1 cellular context compared by ENCODE assay signal in the genomic region with DNA sequence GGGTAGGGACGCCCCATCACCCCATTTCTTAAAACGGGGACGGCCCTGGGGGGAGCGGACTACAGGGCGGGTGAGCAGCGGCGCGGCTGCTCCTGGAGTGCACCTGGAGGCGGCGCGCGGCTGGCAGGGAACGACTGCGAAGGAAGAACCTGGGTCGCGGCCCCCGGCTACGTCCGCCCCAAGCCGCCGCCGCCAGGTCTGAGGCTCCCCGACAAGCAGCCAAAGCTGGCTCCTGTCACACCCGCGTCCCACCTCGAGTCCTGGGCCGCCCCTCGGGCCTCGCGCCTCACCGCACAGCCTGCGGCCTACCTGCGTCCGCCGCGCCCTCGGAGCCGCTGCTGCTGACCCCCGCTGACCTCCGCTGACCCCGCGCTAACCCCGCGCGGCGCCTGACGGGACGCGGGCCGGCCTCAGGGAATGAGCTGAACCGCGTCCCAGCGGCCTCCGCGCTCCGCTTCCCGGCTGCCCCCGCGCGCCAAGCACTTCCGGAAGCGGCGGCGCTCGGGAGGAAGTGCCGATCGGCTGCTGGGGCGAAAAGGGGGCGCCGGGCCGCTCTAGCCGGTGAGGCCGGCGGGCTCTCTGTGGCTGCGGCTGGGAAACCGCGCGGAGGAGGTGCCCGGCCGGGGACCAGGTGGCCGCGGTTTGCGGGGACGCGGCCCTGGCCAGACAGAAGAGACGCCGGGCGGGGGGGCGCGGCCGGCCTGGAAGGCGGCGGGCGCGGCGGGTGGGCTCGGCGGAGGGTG.
A peak's percentile ranks its signal among the peaks of the same experiment; 100 is the strongest.
TF ChIP-seq lines count a peak whose summit lies in the region.

A gene with protein sequence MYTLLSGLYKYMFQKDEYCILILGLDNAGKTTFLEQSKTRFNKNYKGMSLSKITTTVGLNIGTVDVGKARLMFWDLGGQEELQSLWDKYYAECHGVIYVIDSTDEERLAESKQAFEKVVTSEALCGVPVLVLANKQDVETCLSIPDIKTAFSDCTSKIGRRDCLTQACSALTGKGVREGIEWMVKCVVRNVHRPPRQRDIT (minus strand): TSS at position 419 of the 743 bp plus-strand sequence. CDS start 885 bp downstream, outside the sequence.
A gene with protein sequence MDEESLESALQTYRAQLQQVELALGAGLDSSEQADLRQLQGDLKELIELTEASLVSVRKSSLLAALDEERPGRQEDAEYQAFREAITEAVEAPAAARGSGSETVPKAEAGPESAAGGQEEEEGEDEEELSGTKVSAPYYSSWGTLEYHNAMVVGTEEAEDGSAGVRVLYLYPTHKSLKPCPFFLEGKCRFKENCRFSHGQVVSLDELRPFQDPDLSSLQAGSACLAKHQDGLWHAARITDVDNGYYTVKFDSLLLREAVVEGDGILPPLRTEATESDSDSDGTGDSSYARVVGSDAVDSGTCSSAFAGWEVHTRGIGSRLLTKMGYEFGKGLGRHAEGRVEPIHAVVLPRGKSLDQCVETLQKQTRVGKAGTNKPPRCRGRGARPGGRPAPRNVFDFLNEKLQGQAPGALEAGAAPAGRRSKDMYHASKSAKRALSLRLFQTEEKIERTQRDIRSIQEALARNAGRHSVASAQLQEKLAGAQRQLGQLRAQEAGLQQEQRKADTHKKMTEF (plus strand): TSS at position 482 of the 743 bp plus-strand sequence. CDS start 542 bp downstream, outside the sequence.

TF ChIP-seq in K562, 482 proteins besides CTCF, POLR2A, EP300 and RAD21 (continued from another document and continues in another):
- TF ChIP-seq, protein P1, sequence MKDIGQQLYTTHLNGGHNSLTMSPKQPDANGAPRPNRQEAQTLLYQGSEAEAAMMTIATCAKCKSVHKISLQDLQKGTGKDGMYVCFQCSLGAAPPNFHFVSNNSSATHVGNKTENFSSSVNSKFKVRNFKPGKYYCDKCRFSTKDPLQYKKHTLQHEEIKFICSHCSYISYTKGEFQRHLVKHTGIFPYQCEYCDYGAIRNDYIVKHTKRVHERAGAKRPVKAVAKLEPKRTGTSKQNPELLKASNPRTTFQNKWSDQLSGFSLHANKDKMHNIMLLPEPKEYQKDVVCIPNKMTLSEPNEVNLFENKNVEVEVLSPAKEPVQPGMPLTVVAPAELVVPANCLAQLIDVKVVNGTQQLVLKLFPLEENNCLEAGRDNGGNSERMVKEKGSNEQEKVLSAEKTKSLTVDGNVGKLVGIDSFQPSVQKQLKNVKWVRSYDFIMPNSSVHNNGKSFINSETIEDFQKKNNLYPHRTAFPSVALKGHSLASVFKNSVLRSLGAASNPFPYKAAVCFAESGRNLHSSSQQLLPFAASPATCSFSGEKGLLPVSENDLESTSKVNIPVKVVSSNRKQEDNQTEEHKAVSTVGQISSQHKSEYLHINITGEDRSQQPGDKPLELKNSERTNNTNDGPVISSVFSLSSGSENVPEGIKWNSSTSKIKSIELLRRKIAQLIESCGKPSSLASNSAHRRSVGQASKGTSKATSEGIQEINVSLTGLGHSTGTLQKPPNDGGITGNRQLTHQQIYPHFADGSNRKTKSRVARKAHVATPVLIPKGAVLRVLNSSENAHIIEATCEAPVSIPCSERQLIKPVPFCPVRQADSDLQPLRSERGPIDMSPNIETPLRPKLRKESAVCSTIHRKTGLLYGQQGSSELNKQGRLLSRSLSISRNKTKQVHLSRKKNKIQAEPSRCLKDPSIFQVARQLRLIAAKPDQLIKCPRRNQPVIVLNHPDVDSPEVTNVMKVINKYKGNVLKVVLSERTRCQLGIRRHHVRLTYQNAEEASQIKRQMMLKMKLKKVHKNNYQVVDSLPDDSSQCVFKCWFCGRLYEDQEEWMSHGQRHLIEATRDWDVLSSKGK (CRISPR knock-in tag; IDR thresholded peaks at IDR 0.05), result no peak
- TF ChIP-seq ZNF3 (CRISPR knock-in tag; IDR thresholded peaks at IDR 0.05), result no peak
- TF ChIP-seq BACH1 (tag; IDR thresholded peaks at IDR 0.05), result no peak; the same call in 1 of the 2 replicates
- TF ChIP-seq, protein P2, sequence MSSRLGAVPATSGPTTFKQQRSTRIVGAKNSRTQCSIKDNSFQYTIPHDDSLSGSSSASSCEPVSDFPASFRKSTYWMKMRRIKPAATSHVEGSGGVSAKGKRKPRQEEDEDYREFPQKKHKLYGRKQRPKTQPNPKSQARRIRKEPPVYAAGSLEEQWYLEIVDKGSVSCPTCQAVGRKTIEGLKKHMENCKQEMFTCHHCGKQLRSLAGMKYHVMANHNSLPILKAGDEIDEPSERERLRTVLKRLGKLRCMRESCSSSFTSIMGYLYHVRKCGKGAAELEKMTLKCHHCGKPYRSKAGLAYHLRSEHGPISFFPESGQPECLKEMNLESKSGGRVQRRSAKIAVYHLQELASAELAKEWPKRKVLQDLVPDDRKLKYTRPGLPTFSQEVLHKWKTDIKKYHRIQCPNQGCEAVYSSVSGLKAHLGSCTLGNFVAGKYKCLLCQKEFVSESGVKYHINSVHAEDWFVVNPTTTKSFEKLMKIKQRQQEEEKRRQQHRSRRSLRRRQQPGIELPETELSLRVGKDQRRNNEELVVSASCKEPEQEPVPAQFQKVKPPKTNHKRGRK (tag; IDR thresholded peaks at IDR 0.05), result no peak
- no peak for TF ChIP-seq ZFP36 (IDR thresholded peaks at IDR 0.05; ENCODE audit: low read depth, low read length, partially characterized antibody)
- no peak for TF ChIP-seq ZNF232 (CRISPR knock-in tag; IDR thresholded peaks at IDR 0.05)
- TF ChIP-seq ADNP (tag; IDR thresholded peaks at IDR 0.05), result no peak
- TF ChIP-seq TOE1 (IDR thresholded peaks at IDR 0.05; ENCODE audit: borderline replicate concordance), result no peak
- TF ChIP-seq TOE1 (CRISPR knock-in tag; IDR thresholded peaks at IDR 0.05; ENCODE audit: borderline replicate concordance, low read depth), result no peak
- no peak for TF ChIP-seq ZNF444 (CRISPR knock-in tag; IDR thresholded peaks at IDR 0.05)
- TF ChIP-seq ZNF445 (CRISPR knock-in tag; IDR thresholded peaks at IDR 0.05; ENCODE audit: low read depth), result no peak
- no peak for TF ChIP-seq SMARCA5 (IDR thresholded peaks at IDR 0.05)
- TF ChIP-seq SRF (CRISPR knock-in tag; IDR thresholded peaks at IDR 0.05), result peak in 1 of 2 experiments; percentile 39; a peak in 1 of 4 replicates
- TF ChIP-seq MTF1 (CRISPR knock-in tag; IDR thresholded peaks at IDR 0.05; ENCODE audit: borderline replicate concordance), result no peak
- no peak for TF ChIP-seq TEAD4 (IDR thresholded peaks at IDR 0.05; ENCODE audit: low read length)
- no peak; the same call in 1 of the 2 replicates for TF ChIP-seq TEAD4 (CRISPR knock-in tag; IDR thresholded peaks at IDR 0.05; ENCODE audit: borderline replicate concordance)
- TF ChIP-seq, protein P3, sequence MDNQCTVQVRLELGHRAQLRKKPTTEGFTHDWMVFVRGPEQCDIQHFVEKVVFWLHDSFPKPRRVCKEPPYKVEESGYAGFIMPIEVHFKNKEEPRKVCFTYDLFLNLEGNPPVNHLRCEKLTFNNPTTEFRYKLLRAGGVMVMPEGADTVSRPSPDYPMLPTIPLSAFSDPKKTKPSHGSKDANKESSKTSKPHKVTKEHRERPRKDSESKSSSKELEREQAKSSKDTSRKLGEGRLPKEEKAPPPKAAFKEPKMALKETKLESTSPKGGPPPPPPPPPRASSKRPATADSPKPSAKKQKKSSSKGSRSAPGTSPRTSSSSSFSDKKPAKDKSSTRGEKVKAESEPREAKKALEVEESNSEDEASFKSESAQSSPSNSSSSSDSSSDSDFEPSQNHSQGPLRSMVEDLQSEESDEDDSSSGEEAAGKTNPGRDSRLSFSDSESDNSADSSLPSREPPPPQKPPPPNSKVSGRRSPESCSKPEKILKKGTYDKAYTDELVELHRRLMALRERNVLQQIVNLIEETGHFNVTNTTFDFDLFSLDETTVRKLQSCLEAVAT (IDR thresholded peaks at IDR 0.05), result no peak
- TF ChIP-seq ZNF146 (CRISPR knock-in tag; IDR thresholded peaks at IDR 0.05; ENCODE audit: unreplicated experiment), result no peak
- TF ChIP-seq PCBP2 (IDR thresholded peaks at IDR 0.05; ENCODE audit: low read depth, low read length, poor library complexity, severe bottlenecking), result no peak
- no peak for TF ChIP-seq NFYB (IDR thresholded peaks at IDR 0.05; ENCODE audit: extremely low read depth, insufficient read length)
- no peak for TF ChIP-seq ARID1B (IDR thresholded peaks at IDR 0.05)
- peak; percentile 29; the same call in 1 of the 2 replicates for TF ChIP-seq RNF2 (IDR thresholded peaks at IDR 0.05)
- no peak for TF ChIP-seq ZNF57 (CRISPR knock-in tag; IDR thresholded peaks at IDR 0.05)
- TF ChIP-seq ZC3H4 (CRISPR knock-in tag; IDR thresholded peaks at IDR 0.05; ENCODE audit: borderline replicate concordance), result no peak
- TF ChIP-seq LEF1 (IDR thresholded peaks at IDR 0.05), result no peak
- TF ChIP-seq, protein P4, sequence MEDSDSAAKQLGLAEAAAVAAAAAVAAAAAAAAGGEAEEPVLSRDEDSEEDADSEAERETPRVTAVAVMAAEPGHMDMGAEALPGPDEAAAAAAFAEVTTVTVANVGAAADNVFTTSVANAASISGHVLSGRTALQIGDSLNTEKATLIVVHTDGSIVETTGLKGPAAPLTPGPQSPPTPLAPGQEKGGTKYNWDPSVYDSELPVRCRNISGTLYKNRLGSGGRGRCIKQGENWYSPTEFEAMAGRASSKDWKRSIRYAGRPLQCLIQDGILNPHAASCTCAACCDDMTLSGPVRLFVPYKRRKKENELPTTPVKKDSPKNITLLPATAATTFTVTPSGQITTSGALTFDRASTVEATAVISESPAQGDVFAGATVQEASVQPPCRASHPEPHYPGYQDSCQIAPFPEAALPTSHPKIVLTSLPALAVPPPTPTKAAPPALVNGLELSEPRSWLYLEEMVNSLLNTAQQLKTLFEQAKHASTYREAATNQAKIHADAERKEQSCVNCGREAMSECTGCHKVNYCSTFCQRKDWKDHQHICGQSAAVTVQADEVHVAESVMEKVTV (CRISPR knock-in tag; IDR thresholded peaks at IDR 0.05), result no peak
- TF ChIP-seq SMARCE1 (IDR thresholded peaks at IDR 0.05), result no peak
- peak; percentile 99; the same call in 1 of the 2 replicates for TF ChIP-seq RBM34 (IDR thresholded peaks at IDR 0.05; ENCODE audit: borderline replicate concordance, insufficient read depth, low read length)
- TF ChIP-seq, protein P5, sequence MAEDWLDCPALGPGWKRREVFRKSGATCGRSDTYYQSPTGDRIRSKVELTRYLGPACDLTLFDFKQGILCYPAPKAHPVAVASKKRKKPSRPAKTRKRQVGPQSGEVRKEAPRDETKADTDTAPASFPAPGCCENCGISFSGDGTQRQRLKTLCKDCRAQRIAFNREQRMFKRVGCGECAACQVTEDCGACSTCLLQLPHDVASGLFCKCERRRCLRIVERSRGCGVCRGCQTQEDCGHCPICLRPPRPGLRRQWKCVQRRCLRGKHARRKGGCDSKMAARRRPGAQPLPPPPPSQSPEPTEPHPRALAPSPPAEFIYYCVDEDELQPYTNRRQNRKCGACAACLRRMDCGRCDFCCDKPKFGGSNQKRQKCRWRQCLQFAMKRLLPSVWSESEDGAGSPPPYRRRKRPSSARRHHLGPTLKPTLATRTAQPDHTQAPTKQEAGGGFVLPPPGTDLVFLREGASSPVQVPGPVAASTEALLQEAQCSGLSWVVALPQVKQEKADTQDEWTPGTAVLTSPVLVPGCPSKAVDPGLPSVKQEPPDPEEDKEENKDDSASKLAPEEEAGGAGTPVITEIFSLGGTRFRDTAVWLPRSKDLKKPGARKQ (CRISPR knock-in tag; IDR thresholded peaks at IDR 0.05), result no peak
- no peak for TF ChIP-seq NFE2L1 (tag; IDR thresholded peaks at IDR 0.05; ENCODE audit: borderline replicate concordance, low read depth)
- TF ChIP-seq KLF1 (tag; IDR thresholded peaks at IDR 0.05), result peak; percentile 66; the same call in 1 of the 2 replicates
- TF ChIP-seq DDX20 (tag; IDR thresholded peaks at IDR 0.05; ENCODE audit: low read depth), result no peak
- TF ChIP-seq, protein P6, sequence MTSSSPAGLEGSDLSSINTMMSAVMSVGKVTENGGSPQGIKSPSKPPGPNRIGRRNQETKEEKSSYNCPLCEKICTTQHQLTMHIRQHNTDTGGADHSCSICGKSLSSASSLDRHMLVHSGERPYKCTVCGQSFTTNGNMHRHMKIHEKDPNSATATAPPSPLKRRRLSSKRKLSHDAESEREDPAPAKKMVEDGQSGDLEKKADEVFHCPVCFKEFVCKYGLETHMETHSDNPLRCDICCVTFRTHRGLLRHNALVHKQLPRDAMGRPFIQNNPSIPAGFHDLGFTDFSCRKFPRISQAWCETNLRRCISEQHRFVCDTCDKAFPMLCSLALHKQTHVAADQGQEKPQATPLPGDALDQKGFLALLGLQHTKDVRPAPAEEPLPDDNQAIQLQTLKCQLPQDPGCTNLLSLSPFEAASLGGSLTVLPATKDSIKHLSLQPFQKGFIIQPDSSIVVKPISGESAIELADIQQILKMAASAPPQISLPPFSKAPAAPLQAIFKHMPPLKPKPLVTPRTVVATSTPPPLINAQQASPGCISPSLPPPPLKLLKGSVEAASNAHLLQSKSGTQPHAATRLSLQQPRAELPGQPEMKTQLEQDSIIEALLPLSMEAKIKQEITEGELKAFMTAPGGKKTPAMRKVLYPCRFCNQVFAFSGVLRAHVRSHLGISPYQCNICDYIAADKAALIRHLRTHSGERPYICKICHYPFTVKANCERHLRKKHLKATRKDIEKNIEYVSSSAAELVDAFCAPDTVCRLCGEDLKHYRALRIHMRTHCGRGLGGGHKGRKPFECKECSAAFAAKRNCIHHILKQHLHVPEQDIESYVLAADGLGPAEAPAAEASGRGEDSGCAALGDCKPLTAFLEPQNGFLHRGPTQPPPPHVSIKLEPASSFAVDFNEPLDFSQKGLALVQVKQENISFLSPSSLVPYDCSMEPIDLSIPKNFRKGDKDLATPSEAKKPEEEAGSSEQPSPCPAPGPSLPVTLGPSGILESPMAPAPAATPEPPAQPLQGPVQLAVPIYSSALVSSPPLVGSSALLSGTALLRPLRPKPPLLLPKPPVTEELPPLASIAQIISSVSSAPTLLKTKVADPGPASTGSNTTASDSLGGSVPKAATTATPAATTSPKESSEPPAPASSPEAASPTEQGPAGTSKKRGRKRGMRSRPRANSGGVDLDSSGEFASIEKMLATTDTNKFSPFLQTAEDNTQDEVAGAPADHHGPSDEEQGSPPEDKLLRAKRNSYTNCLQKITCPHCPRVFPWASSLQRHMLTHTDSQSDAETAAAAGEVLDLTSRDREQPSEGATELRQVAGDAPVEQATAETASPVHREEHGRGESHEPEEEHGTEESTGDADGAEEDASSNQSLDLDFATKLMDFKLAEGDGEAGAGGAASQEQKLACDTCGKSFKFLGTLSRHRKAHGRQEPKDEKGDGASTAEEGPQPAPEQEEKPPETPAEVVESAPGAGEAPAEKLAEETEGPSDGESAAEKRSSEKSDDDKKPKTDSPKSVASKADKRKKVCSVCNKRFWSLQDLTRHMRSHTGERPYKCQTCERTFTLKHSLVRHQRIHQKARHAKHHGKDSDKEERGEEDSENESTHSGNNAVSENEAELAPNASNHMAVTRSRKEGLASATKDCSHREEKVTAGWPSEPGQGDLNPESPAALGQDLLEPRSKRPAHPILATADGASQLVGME (CRISPR knock-in tag; IDR thresholded peaks at IDR 0.05), result 0 out of 2 replicates have a peak, but pooled peaks have one; percentile 25
- TF ChIP-seq SRSF7 (optimal IDR thresholded peaks at IDR 0.05; ENCODE audit: low read depth, low read length), result no peak
- peak; percentile 62 for TF ChIP-seq NCOR1 (IDR thresholded peaks at IDR 0.05)
- peak; percentile 49 for TF ChIP-seq NEUROD1 (IDR thresholded peaks at IDR 0.05; ENCODE audit: borderline replicate concordance, low read depth, low read length, partially characterized antibody)
- TF ChIP-seq COPS2 (conservative IDR thresholded peaks at IDR 0.05), result no peak
- peak; percentile 65 for TF ChIP-seq KDM5B (IDR thresholded peaks at IDR 0.05; ENCODE audit: insufficient replicate concordance, low read depth, low read length)
- no peak for TF ChIP-seq SETDB1 (IDR thresholded peaks at IDR 0.05; ENCODE audit: low read length)
- TF ChIP-seq POLR2G (IDR thresholded peaks at IDR 0.05; ENCODE audit: low read depth, low read length), result peak; percentile 89
- TF ChIP-seq RHOXF2B (CRISPR knock-in tag; conservative IDR thresholded peaks at IDR 0.05), result no peak
- peak; percentile 95 for TF ChIP-seq L3MBTL2 (IDR thresholded peaks at IDR 0.05)
- TF ChIP-seq ZNF778 (CRISPR knock-in tag; IDR thresholded peaks at IDR 0.05), result no peak
